Comparison of ENCODE assay signal across 3 cellular contexts in the genomic region with DNA sequence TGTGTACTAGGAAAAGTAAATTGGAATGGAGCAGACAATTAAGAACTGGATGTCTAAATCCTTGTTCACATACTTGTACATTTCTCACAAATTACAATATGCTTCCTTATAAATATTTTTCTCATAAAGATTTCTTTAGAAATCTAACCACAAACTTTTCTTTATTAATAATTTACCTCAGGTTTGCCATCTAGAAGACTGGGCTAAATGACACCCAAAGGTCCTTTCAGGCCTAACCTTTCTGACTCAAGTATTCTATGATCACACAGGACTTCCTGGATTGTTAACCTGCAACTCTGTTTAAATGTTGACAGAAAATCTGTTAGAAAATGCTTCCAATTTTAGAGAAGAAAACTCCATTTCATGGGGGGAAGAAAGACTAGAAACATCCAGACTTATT.
"Had no signal": no experiment of that assay in that cellular context is flagged by ENCODE, and none has a peak within 500 bp of the region (broad histone marks: within the 10 kb centered on the region; RNA-seq: fewer than 3 reads in every experiment).

No MANE protein-coding gene starts in this region.

- ATAC-seq: GM12878 had no signal

- DNase-seq: GDM1, GF-D8 had no signal
